Comparison of ENCODE assay signal across 8 cellular contexts in the genomic region with DNA sequence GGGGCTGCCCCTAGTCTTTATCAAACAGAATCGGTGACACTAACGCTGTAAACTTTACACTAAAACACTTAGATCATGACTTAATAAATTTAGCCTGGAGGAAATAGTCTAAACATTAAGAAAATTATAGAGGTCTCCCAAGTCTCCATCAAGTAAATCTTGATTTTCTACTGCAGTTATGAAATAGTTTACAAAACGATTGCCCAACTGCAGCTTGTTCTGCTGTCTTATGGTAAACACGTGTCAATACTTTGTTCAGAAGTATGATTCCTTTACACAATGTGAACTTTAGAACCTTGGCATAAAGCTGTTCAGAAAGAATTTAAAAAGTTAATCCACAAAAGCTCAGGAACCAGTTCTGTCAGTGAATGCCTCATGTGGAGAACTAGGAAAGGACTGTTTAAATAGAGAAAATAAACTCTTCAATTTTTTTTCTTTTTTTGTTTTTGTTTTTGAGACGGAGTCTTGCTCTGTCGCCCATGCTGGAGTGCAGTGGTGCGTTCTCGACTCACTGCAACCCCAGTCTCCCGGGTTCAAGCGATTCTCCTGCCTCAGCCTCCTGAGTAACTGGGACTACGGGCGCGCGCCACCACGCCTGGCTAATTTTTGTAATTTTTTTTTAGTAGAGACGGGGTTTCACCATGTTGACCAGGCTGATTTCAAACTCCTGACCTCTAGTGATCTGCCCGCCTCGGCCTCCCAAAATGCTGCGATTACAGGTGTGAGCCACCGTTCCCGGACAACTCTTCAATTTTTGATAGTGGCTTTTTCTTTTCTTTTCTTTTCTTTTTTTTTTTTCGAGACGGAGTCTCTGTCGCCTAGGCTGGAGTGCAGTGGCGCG. TPM values are rescaled to one million over a fixed set of nuclear protein-coding genes. Genes with fewer than 3 reads are reported as not detected.
DNase-seq lines count a peak whose midpoint lies in the region; ATAC-seq and TF ChIP-seq lines count a peak whose summit lies in the region.

No MANE protein-coding gene starts in this region.

- H3K4me3 ChIP-seq in Panc1 (ENCODE audit: low read depth in 2 of 2, low read length in 2 of 2) (peak overlapping the region; percentile 90 to 92), parathyroid adenoma (ENCODE audit: low read depth, low read length) (peak overlapping the region; percentile 68)

- CTCF ChIA-PET in Panc1 (lab: Charles Lee), result no interaction called here

- no peak overlapping the region for H3K9ac ChIP-seq in parathyroid adenoma

- peaks cover 24% of the 10 kb centered on the region for H3K79me2 ChIP-seq in parathyroid adenoma

- H3K9me3 ChIP-seq in Panc1 (ENCODE audit: control insufficient read depth, insufficient read depth, low read depth, low read length) (no peaks in the 10 kb centered on the region), parathyroid adenoma (ENCODE audit: control insufficient read depth, low read length) (no peaks in the 10 kb centered on the region)

- intact Hi-C loops in Panc1 (cut with micrococcal nuclease; ENCODE audit: unreplicated experiment), result loop anchor here (10.0 kb wide), 1 partner anchor 126 kb away; the partner anchor contains the start of gene TMEM82

- in situ Hi-C loops in Panc1 (cut with HindIII; ENCODE audit: low pct_unique_long_range_greater_than_20kb, low sequenced_read_pairs), result no loop called here

- peak overlapping the region; percentile 62 for H3K4me2 ChIP-seq in parathyroid adenoma (ENCODE audit: low read length)

- TSS peak; percentile 85 for BruUV-seq in Panc1 (replicated peaks; lab: Mats Ljungman, UMichigan)

- H3K4me1 ChIP-seq in Panc1 (ENCODE audit: control insufficient read depth, insufficient read depth, low read length) (peaks cover 25% of the 10 kb centered on the region), parathyroid adenoma (peaks cover 14% of the 10 kb centered on the region)

- ATAC-seq in GM19455 (IDR thresholded peaks at IDR 0.05; ENCODE audit: unreplicated experiment) (peak; percentile 2), Panc1 (no peak), esophagus mucosa (peak; percentile 50), HG02571 (IDR thresholded peaks at IDR 0.05; ENCODE audit: unreplicated experiment) (no peak), HG03342 (IDR thresholded peaks at IDR 0.05; ENCODE audit: unreplicated experiment) (no peak), HG03139 (IDR thresholded peaks at IDR 0.05; ENCODE audit: unreplicated experiment) (no peak), GM18867 (IDR thresholded peaks at IDR 0.05; ENCODE audit: unreplicated experiment) (no peak)

- no peak overlapping the region for H2AFZ ChIP-seq in parathyroid adenoma

- POLR2A ChIA-PET in Panc1 (lab: Charles Lee), result no interaction called here

- TF ChIP-seq CTCF in Panc1 (IDR thresholded peaks at IDR 0.05) (no peak), parathyroid adenoma (IDR thresholded peaks at IDR 0.05) (no peak)

- H3K36me3 ChIP-seq in Panc1 (ENCODE audit: control insufficient read depth, insufficient read depth, low read length), result peaks cover 3% of the 10 kb centered on the region; the same call in 1 of the 2 replicates
- no peaks in the 10 kb centered on the region for H3K36me3 ChIP-seq in parathyroid adenoma (ENCODE audit: control insufficient read depth, insufficient read depth, low read length)

- DNase-seq in Panc1 (ENCODE audit: low read depth, low spot score), result no peak

- H3K27ac ChIP-seq in Panc1 (ENCODE audit: low read length) (peak overlapping the region; percentile 91), parathyroid adenoma (peak overlapping the region; percentile 88)

- H3K27me3 ChIP-seq in Panc1 (ENCODE audit: control insufficient read depth, insufficient read depth, low read length), result no peaks in the 10 kb centered on the region
- H3K27me3 ChIP-seq in parathyroid adenoma (ENCODE audit: control insufficient read depth, insufficient read depth, low read length), result no peaks in the 10 kb centered on the region

RNA-seq across cellular contexts. Expression of gene DDI2, which starts 1.6 kb away (rescaled TPM):
- total RNA-seq in Panc1 (2021; ENCODE audit: unreplicated experiment) (27.7 TPM), esophagus mucosa (49.9 TPM)
- polyA plus RNA-seq in Panc1 (2012; ENCODE audit: insufficient read length), result 9.3 TPM

RNA-seq across cellular contexts. Expression of gene AGMAT, which starts 34.1 kb away (rescaled TPM):
- total RNA-seq in Panc1 (2021; ENCODE audit: unreplicated experiment), result 3.1 TPM
- polyA plus RNA-seq in Panc1 (2012; ENCODE audit: insufficient read length), result 2.4 TPM
- 1.4 TPM for total RNA-seq in esophagus mucosa

Comparison
In these comparisons a context has a peak if more than half of its experiments do, and no peak if none do; other contexts are left out.
1. ATAC-seq: peak in GM19455 (single experiment) and esophagus mucosa (single experiment); none in Panc1 (single experiment), HG02571 (single experiment), HG03342 (single experiment), HG03139 (single experiment) and GM18867 (single experiment).